ENCODE assay signal across 8 cellular contexts in the genomic region with DNA sequence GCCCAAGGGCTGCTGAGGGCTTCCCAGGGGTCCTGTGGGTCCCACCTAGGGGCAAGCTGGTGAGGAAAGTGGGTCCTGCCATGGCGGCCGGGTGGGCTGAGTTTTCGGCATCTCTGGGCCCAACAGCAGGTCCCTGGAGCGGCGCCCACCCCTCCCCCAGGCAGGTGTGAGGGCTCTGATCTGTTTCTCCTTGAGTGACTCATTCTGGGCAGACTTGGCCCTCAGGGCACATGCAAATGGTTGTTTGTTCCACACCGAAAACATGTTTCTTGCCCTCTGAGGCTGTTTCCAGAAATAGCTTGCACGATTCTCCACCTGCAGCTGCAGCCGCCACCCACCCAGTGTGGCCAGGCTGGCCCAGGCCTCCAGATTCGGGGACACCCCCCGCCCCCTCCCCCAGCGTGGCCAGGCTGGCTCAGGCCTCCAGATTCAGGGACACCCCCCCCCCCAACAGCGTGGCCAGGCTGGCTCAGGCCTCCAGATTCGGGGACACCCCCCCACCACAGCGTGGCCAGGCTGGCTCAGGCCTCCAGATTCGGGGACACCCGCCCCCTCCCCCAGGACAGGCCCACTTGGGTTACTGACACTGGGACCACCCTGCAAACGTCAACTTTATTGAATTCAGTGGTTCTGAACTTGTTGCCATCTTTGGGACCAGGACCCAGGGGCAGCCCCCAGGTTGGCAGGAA. TPM values are rescaled to one million over a fixed set of nuclear protein-coding genes. Genes with fewer than 3 reads are reported as not detected.
DNase-seq lines count a peak whose midpoint lies in the region; ATAC-seq and TF ChIP-seq lines count a peak whose summit lies in the region.
"Not testable (repeated sequence)": the region's sequence is repeated elsewhere in the genome, so short reads cannot be mapped to it uniquely, and the experiment has no call there.

No MANE protein-coding gene starts in this region.

- intact Hi-C loops in activated CD4-positive, alpha-beta T cell treated with anti-CD3 and anti-CD28 coated beads for 36 hours (cut with DNase I, micrococcal nuclease); mucosa of descending colon (cut with DNase I, micrococcal nuclease): not testable (repeated sequence)

- DNase-seq in GM06990 (ENCODE audit: extremely low read depth, insufficient read length) (peak; percentile 70), mucosa of descending colon (peak in 1 of 3 donors; percentile 41)
- not testable (repeated sequence) for DNase-seq in activated CD4-positive, alpha-beta T cell treated with anti-CD3 and anti-CD28 coated beads for 36 hours

- not testable (repeated sequence) for H3K27me3 Mint-ChIP-seq in activated CD4-positive, alpha-beta T cell treated with anti-CD3 and anti-CD28 coated beads for 36 hours

- not testable (repeated sequence) for H3K36me3 ChIP-seq in GM06990 (ENCODE audit: control insufficient read depth, insufficient read depth, low read length); mucosa of descending colon (ENCODE audit: low read depth)

- not testable (repeated sequence) for H3K27me3 ChIP-seq in GM06990 (replicated peaks; ENCODE audit: control insufficient read depth, insufficient read depth, low read length)

- POLR2A ChIA-PET in activated CD4-positive, alpha-beta T cell treated with anti-CD3 and anti-CD28 coated beads for 36 hours (lab: Charles Lee) = not testable (repeated sequence)

- not testable (repeated sequence) for H3K4me3 ChIP-seq in GM06990 (replicated peaks; ENCODE audit: low read depth, low read length); mucosa of descending colon

- H3K27ac Mint-ChIP-seq in activated CD4-positive, alpha-beta T cell treated with anti-CD3 and anti-CD28 coated beads for 36 hours = not testable (repeated sequence)

- not testable (repeated sequence) for H3K36me3 Mint-ChIP-seq in activated CD4-positive, alpha-beta T cell treated with anti-CD3 and anti-CD28 coated beads for 36 hours (ENCODE audit: low read depth)

- not testable (repeated sequence) for H3K9me3 ChIP-seq in mucosa of descending colon

- ATAC-seq in GM18909 (IDR thresholded peaks at IDR 0.05; ENCODE audit: poor library complexity, unreplicated experiment) (peak; percentile 58), GM21381 (IDR thresholded peaks at IDR 0.05; ENCODE audit: unreplicated experiment) (peak; percentile 55), HG02623 (IDR thresholded peaks at IDR 0.05; ENCODE audit: unreplicated experiment) (peak; percentile 40), HG03066 (IDR thresholded peaks at IDR 0.05; ENCODE audit: low read depth, unreplicated experiment) (peak; percentile 67), HG03520 (IDR thresholded peaks at IDR 0.05; ENCODE audit: unreplicated experiment) (peak; percentile 34), mucosa of descending colon (peak; percentile 67)
- ATAC-seq in activated CD4-positive, alpha-beta T cell treated with anti-CD3 and anti-CD28 coated beads for 36 hours = peak; percentile 69

- not testable (repeated sequence) for H3K4me1 ChIP-seq in mucosa of descending colon (ENCODE audit: low read depth)

- CTCF ChIA-PET in activated CD4-positive, alpha-beta T cell treated with anti-CD3 and anti-CD28 coated beads for 36 hours (lab: Charles Lee) = not testable (repeated sequence)

- H3K9me3 Mint-ChIP-seq in activated CD4-positive, alpha-beta T cell treated with anti-CD3 and anti-CD28 coated beads for 36 hours (ENCODE audit: low read depth) = not testable (repeated sequence)

- not testable (repeated sequence) for H3K4me1 Mint-ChIP-seq in activated CD4-positive, alpha-beta T cell treated with anti-CD3 and anti-CD28 coated beads for 36 hours

- H3K4me3 Mint-ChIP-seq in activated CD4-positive, alpha-beta T cell treated with anti-CD3 and anti-CD28 coated beads for 36 hours = not testable (repeated sequence)

- TF ChIP-seq CTCF in GM06990 (IDR thresholded peaks at IDR 0.05; ENCODE audit: insufficient read depth, low read length, poor library complexity, severe bottlenecking); mucosa of descending colon (IDR thresholded peaks at IDR 0.05): not testable (repeated sequence)

RNA-seq across cellular contexts. Expression of a gene that starts 48.8 kb away (rescaled TPM):
- total RNA-seq in activated CD4-positive, alpha-beta T cell treated with anti-CD3 and anti-CD28 coated beads for 36 hours = 1 to 10 TPM; 7.2 to 9.2 TPM
- 1 to 10 TPM in 2 of 3 donors, under 1 TPM in 1; 0.38 to 4.0 (median 1.0) TPM for total RNA-seq in mucosa of descending colon
